In the genomic region with DNA sequence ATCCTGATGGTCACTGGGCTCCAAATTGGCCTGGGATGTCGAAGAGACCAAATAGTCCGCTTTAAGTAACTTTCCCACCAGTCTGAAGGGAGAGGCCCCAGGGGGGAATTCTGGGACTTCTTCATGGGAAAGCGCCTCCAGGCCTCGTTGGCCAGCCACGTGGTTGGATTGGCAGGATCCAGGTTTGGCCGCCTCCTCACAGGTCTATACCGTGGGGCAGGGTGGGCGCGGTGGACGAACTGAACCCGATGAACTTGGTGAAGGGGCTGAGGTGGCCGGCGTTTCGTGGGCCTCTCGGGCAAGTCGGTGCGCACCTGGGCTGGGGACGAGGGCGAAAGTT, we compare ENCODE assay signal across 1 cellular context.
TF ChIP-seq lines count a peak whose summit lies in the region.

No MANE protein-coding gene starts in this region.

TF ChIP-seq in HepG2, 621 proteins besides CTCF, POLR2A, EP300 and RAD21 (continued from another document):
- TF ChIP-seq, protein P1, sequence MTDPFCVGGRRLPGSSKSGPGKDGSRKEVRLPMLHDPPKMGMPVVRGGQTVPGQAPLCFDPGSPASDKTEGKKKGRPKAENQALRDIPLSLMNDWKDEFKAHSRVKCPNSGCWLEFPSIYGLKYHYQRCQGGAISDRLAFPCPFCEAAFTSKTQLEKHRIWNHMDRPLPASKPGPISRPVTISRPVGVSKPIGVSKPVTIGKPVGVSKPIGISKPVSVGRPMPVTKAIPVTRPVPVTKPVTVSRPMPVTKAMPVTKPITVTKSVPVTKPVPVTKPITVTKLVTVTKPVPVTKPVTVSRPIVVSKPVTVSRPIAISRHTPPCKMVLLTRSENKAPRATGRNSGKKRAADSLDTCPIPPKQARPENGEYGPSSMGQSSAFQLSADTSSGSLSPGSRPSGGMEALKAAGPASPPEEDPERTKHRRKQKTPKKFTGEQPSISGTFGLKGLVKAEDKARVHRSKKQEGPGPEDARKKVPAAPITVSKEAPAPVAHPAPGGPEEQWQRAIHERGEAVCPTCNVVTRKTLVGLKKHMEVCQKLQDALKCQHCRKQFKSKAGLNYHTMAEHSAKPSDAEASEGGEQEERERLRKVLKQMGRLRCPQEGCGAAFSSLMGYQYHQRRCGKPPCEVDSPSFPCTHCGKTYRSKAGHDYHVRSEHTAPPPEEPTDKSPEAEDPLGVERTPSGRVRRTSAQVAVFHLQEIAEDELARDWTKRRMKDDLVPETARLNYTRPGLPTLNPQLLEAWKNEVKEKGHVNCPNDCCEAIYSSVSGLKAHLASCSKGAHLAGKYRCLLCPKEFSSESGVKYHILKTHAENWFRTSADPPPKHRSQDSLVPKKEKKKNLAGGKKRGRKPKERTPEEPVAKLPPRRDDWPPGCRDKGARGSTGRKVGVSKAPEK (CRISPR knock-in tag; IDR thresholded peaks at IDR 0.05; ENCODE audit: borderline replicate concordance), result no peak
- TF ChIP-seq SIX4 (CRISPR knock-in tag; IDR thresholded peaks at IDR 0.05) (no peak), ZNF496 (CRISPR knock-in tag; IDR thresholded peaks at IDR 0.05; ENCODE audit: insufficient replicate concordance) (no peak), DR1 (CRISPR knock-in tag; IDR thresholded peaks at IDR 0.05) (no peak), NBN (conservative IDR thresholded peaks at IDR 0.05) (no peak), SAP130 (CRISPR knock-in tag; IDR thresholded peaks at IDR 0.05; ENCODE audit: low read depth) (no peak)
- TF ChIP-seq, protein P2, sequence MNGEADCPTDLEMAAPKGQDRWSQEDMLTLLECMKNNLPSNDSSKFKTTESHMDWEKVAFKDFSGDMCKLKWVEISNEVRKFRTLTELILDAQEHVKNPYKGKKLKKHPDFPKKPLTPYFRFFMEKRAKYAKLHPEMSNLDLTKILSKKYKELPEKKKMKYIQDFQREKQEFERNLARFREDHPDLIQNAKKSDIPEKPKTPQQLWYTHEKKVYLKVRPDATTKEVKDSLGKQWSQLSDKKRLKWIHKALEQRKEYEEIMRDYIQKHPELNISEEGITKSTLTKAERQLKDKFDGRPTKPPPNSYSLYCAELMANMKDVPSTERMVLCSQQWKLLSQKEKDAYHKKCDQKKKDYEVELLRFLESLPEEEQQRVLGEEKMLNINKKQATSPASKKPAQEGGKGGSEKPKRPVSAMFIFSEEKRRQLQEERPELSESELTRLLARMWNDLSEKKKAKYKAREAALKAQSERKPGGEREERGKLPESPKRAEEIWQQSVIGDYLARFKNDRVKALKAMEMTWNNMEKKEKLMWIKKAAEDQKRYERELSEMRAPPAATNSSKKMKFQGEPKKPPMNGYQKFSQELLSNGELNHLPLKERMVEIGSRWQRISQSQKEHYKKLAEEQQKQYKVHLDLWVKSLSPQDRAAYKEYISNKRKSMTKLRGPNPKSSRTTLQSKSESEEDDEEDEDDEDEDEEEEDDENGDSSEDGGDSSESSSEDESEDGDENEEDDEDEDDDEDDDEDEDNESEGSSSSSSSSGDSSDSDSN (CRISPR knock-in tag; IDR thresholded peaks at IDR 0.05), result no peak
- TF ChIP-seq, protein P3, sequence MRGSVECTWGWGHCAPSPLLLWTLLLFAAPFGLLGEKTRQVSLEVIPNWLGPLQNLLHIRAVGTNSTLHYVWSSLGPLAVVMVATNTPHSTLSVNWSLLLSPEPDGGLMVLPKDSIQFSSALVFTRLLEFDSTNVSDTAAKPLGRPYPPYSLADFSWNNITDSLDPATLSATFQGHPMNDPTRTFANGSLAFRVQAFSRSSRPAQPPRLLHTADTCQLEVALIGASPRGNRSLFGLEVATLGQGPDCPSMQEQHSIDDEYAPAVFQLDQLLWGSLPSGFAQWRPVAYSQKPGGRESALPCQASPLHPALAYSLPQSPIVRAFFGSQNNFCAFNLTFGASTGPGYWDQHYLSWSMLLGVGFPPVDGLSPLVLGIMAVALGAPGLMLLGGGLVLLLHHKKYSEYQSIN (CRISPR knock-in tag; IDR thresholded peaks at IDR 0.05; ENCODE audit: borderline replicate concordance), result no peak
